13 cellular contexts compared by ENCODE assay signal in genomic region chr19:47444388-47444821, GRCh38. TPM values are rescaled to one million over a fixed set of nuclear protein-coding genes. Genes with fewer than 3 reads are reported as not detected.
A peak's percentile ranks its signal among the peaks of the same experiment; 100 is the strongest.
DNase-seq lines count a peak whose midpoint lies in the region; ATAC-seq and TF ChIP-seq lines count a peak whose summit lies in the region.
"Had no signal": no experiment of that assay in that cellular context is flagged by ENCODE, and none has a peak within 500 bp of the region (broad histone marks: within the 10 kb centered on the region; RNA-seq: fewer than 3 reads in every experiment).

No MANE protein-coding gene starts in this region.

- peaks cover 44% of the 10 kb centered on the region for H3K4me1 Mint-ChIP-seq in activated naive CD8-positive, alpha-beta T cell (ENCODE audit: low read depth)
- H3K4me1 Mint-ChIP-seq in activated naive CD8-positive, alpha-beta T cell treated with anti-CD3 and anti-CD28 coated beads for 36 hours, result peaks cover 27% of the 10 kb centered on the region
- peaks cover 40% of the 10 kb centered on the region for H3K4me1 Mint-ChIP-seq in activated CD8-positive, alpha-beta T cell treated with anti-CD3 and anti-CD28 coated beads for 36 hours (ENCODE audit: low read depth)

- H3K4me3 Mint-ChIP-seq in activated naive CD8-positive, alpha-beta T cell, result peak overlapping the region; percentile 75
- no peak overlapping the region for H3K4me3 Mint-ChIP-seq in activated naive CD8-positive, alpha-beta T cell treated with anti-CD3 and anti-CD28 coated beads for 36 hours
- no peak overlapping the region for H3K4me3 Mint-ChIP-seq in activated CD8-positive, alpha-beta T cell treated with anti-CD3 and anti-CD28 coated beads for 36 hours

- H3K9me3 Mint-ChIP-seq in activated naive CD8-positive, alpha-beta T cell (ENCODE audit: low read depth), result no peaks in the 10 kb centered on the region
- peaks cover 5% of the 10 kb centered on the region for H3K9me3 Mint-ChIP-seq in activated naive CD8-positive, alpha-beta T cell treated with anti-CD3 and anti-CD28 coated beads for 36 hours
- peaks cover 4% of the 10 kb centered on the region for H3K9me3 Mint-ChIP-seq in activated CD8-positive, alpha-beta T cell treated with anti-CD3 and anti-CD28 coated beads for 36 hours

- DNase-seq in activated naive CD8-positive, alpha-beta T cell treated with anti-CD3 and anti-CD28 coated beads for 36 hours, result no peak
- DNase-seq in activated CD8-positive, alpha-beta T cell treated with anti-CD3 and anti-CD28 coated beads for 36 hours, result peak; percentile 38
- no peak for DNase-seq in ureter (ENCODE audit: low spot score)
- DNase-seq in NCI-H2029 (lab: John Stamatoyannopoulos, UW), result no peak
- DNase-seq: lower lobe of right lung, NCI-H510A treated with DMSO at 0.1 percent for 48 hours, uterus had no signal

- peak overlapping the region; percentile 33 for H3K27ac ChIP-seq in temporal lobe (ENCODE audit: low read depth, low read length)
- H3K27ac ChIP-seq: coronary artery, gastroesophageal sphincter, lower lobe of right lung, uterus had no signal

- POLR2A ChIA-PET in activated CD8-positive, alpha-beta T cell treated with anti-CD3 and anti-CD28 coated beads for 36 hours (lab: Charles Lee), result no interaction called here

- CTCF ChIA-PET in activated CD8-positive, alpha-beta T cell treated with anti-CD3 and anti-CD28 coated beads for 36 hours (lab: Charles Lee), result interaction anchor here (1.0 kb wide), 1 partner anchor 268 kb away, joined by 4 read pairs; no protein-coding TSS in a partner anchor

- H3K27me3 Mint-ChIP-seq in activated naive CD8-positive, alpha-beta T cell, result peaks cover 40% of the 10 kb centered on the region
- H3K27me3 Mint-ChIP-seq in activated naive CD8-positive, alpha-beta T cell treated with anti-CD3 and anti-CD28 coated beads for 36 hours, result peaks cover 78% of the 10 kb centered on the region
- peaks cover 65% of the 10 kb centered on the region for H3K27me3 Mint-ChIP-seq in activated CD8-positive, alpha-beta T cell treated with anti-CD3 and anti-CD28 coated beads for 36 hours

- peak overlapping the region; percentile 0 for H3K27ac Mint-ChIP-seq in activated naive CD8-positive, alpha-beta T cell
- no peak overlapping the region for H3K27ac Mint-ChIP-seq in activated naive CD8-positive, alpha-beta T cell treated with anti-CD3 and anti-CD28 coated beads for 36 hours
- no peak overlapping the region for H3K27ac Mint-ChIP-seq in activated CD8-positive, alpha-beta T cell treated with anti-CD3 and anti-CD28 coated beads for 36 hours

- no peaks in the 10 kb centered on the region for H3K36me3 Mint-ChIP-seq in activated naive CD8-positive, alpha-beta T cell
- peaks cover 2% of the 10 kb centered on the region for H3K36me3 Mint-ChIP-seq in activated naive CD8-positive, alpha-beta T cell treated with anti-CD3 and anti-CD28 coated beads for 36 hours
- peaks cover 4% of the 10 kb centered on the region for H3K36me3 Mint-ChIP-seq in activated CD8-positive, alpha-beta T cell treated with anti-CD3 and anti-CD28 coated beads for 36 hours (ENCODE audit: low read depth)

- ATAC-seq in activated CD8-positive, alpha-beta T cell treated with anti-CD3 and anti-CD28 coated beads for 36 hours, result peak; percentile 8
- peak; percentile 33 for ATAC-seq in esophagus mucosa
- ATAC-seq in GM18502 (IDR thresholded peaks at IDR 0.05; ENCODE audit: poor library complexity, unreplicated experiment), result no peak
- ATAC-seq: gastroesophageal sphincter, lower lobe of right lung had no signal

- TF ChIP-seq CTCF in activated CD8-positive, alpha-beta T cell treated with anti-CD3 and anti-CD28 coated beads for 36 hours (IDR thresholded peaks at IDR 0.05), result no peak

- intact Hi-C loops in activated CD8-positive, alpha-beta T cell treated with anti-CD3 and anti-CD28 coated beads for 36 hours (cut with micrococcal nuclease), result no loop called here

RNA-seq across cellular contexts. Expression of gene MEIS3, which starts 25.1 kb away (rescaled TPM):
- total RNA-seq in activated naive CD8-positive, alpha-beta T cell treated with anti-CD3 and anti-CD28 coated beads for 36 hours, result not detected
- total RNA-seq in activated CD8-positive, alpha-beta T cell treated with anti-CD3 and anti-CD28 coated beads for 36 hours, result not detected
- 0.64 TPM for total RNA-seq in esophagus mucosa
- total RNA-seq in temporal lobe, result 63.4 TPM
- total RNA-seq in ureter, result 20.0 TPM

RNA-seq across cellular contexts. Expression of gene SLC8A2, which starts 27.3 kb away (rescaled TPM):
- under 1 TPM; 0.37 to 0.38 TPM for total RNA-seq in activated naive CD8-positive, alpha-beta T cell treated with anti-CD3 and anti-CD28 coated beads for 36 hours
- under 1 TPM; 0.18 to 0.43 TPM for total RNA-seq in activated CD8-positive, alpha-beta T cell treated with anti-CD3 and anti-CD28 coated beads for 36 hours
- total RNA-seq in esophagus mucosa, result 0.12 TPM
- 37.4 TPM for total RNA-seq in temporal lobe
- total RNA-seq in ureter, result 2.7 TPM

RNA-seq across cellular contexts. Expression of gene KPTN, which starts 39.6 kb away (rescaled TPM):
- 10 to 100 TPM; 12.4 to 13.4 TPM for total RNA-seq in activated naive CD8-positive, alpha-beta T cell treated with anti-CD3 and anti-CD28 coated beads for 36 hours
- total RNA-seq in activated CD8-positive, alpha-beta T cell treated with anti-CD3 and anti-CD28 coated beads for 36 hours, result 10 to 100 TPM; 10.4 to 11.0 TPM
- total RNA-seq in esophagus mucosa (9.8 TPM), temporal lobe (5.7 TPM), ureter (13.9 TPM)

Comparison
In these comparisons a context has a peak if more than half of its experiments do, and no peak if none do; other contexts are left out.
1. RNA of gene MEIS3, which starts 25.1 kb away (total RNA-seq): 63.4 TPM in temporal lobe (single experiment) and 20.0 TPM in ureter (single experiment); 0.64 TPM in esophagus mucosa (single experiment), not detected in activated naive CD8-positive, alpha-beta T cell treated with anti-CD3 and anti-CD28 coated beads for 36 hours and not detected in activated CD8-positive, alpha-beta T cell treated with anti-CD3 and anti-CD28 coated beads for 36 hours; every median in the first group is over 10 times any median in the second.
2. RNA of gene SLC8A2, which starts 27.3 kb away (total RNA-seq): 37.4 TPM in temporal lobe (single experiment); 2.7 TPM in ureter (single experiment), 0.18 to 0.43 TPM in activated CD8-positive, alpha-beta T cell treated with anti-CD3 and anti-CD28 coated beads for 36 hours, 0.37 to 0.38 TPM in activated naive CD8-positive, alpha-beta T cell treated with anti-CD3 and anti-CD28 coated beads for 36 hours and 0.12 TPM in esophagus mucosa (single experiment); every median in the first group is over 10 times any median in the second.